Comparison of ENCODE assay signal across 8 cellular contexts in the genomic region with DNA sequence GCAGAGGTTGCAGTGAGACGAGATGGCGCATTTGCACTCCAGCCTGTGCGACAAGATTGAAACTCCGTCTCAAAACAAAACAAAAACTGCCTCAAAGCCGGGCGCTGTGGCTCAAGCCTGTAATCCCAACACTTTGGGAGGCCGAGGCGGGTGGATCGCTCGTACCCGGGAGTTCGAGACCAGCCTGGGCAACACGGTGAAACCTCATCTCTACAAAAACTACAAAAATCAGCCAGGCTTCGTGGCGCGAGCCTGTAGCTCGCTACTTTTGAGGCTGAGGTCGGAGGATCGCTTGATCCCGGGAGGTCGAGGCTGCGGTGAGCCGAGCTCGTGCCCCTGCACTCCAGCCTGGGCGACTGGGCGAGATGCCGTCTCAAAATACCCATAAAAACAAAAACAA. TPM values are rescaled to one million over a fixed set of nuclear protein-coding genes. Genes with fewer than 3 reads are reported as not detected.
A peak's percentile ranks its signal among the peaks of the same experiment; 100 is the strongest.
DNase-seq lines count a peak whose midpoint lies in the region; ATAC-seq and TF ChIP-seq lines count a peak whose summit lies in the region.

No MANE protein-coding gene starts in this region.

- H3K4me1 ChIP-seq in SJSA1 (replicated peaks) = peaks cover 40% of the 10 kb centered on the region

- peaks cover 50% of the 10 kb centered on the region for H3K36me3 ChIP-seq in SJSA1

- H3K9me3 ChIP-seq in SJSA1 (replicated peaks) = no peaks in the 10 kb centered on the region

- ATAC-seq in GM21381 (IDR thresholded peaks at IDR 0.05; ENCODE audit: unreplicated experiment) (no peak), HG02938 (IDR thresholded peaks at IDR 0.05; ENCODE audit: unreplicated experiment) (no peak)

- DNase-seq in GM12865 (ENCODE audit: low read depth) (no peak), SJSA1 (ENCODE audit: low read depth in 1 of 2, low spot score in 2 of 2) (no peak), fibroblast of the aortic adventitia (ENCODE audit: low read depth) (no peak), retinal pigment epithelial cell (ENCODE audit: low read depth) (no peak), NCI-H2196 treated with DMSO at 0.1 percent for 48 hours (lab: John Stamatoyannopoulos, UW; ENCODE audit: unreplicated experiment) (no peak), hepatic stellate cell (ENCODE audit: low spot score) (no peak)

- H3K4me3 ChIP-seq in GM12865 (ENCODE audit: low read depth, low read length) = peak overlapping the region; percentile 94
- peak overlapping the region; percentile 77 for H3K4me3 ChIP-seq in SJSA1
- H3K4me3 ChIP-seq in fibroblast of the aortic adventitia (ENCODE audit: low read depth, low read length) = peak overlapping the region; percentile 98
- H3K4me3 ChIP-seq in retinal pigment epithelial cell (ENCODE audit: low read length) = peak overlapping the region; percentile 99

- H3K27me3 ChIP-seq in SJSA1 (replicated peaks) = no peaks in the 10 kb centered on the region

- TF ChIP-seq CTCF in GM12865 (IDR thresholded peaks at IDR 0.05; ENCODE audit: insufficient read depth, low read depth, low read length, missing control alignments) (no peak), fibroblast of the aortic adventitia (IDR thresholded peaks at IDR 0.05; ENCODE audit: insufficient read depth, low read length) (no peak), retinal pigment epithelial cell (conservative IDR thresholded peaks at IDR 0.05; ENCODE audit: low read depth, low read length) (no peak)

- H3K27ac ChIP-seq in SJSA1 = peak overlapping the region; percentile 54; the same call in 1 of the 2 replicates

RNA-seq across cellular contexts. Expression of a gene that starts 1.0 kb away (rescaled TPM):
- 54.3 and 67.3 TPM in 2 replicates for total RNA-seq in SJSA1 (2014; rRNA removed; shearing (Covaris generic))
- total RNA-seq in fibroblast of the aortic adventitia (ENCODE audit: low replicate concordance) = 13.6 and 31.8 TPM in 2 replicates

RNA-seq across cellular contexts. Expression of a gene that starts 1.1 kb away (rescaled TPM):
- total RNA-seq in SJSA1 (2014; rRNA removed; shearing (Covaris generic)) = 128 and 150 TPM in 2 replicates
- 144 and 168 TPM in 2 replicates for total RNA-seq in fibroblast of the aortic adventitia (ENCODE audit: low replicate concordance)
